1 cellular context compared by ENCODE assay signal in genomic region chr7:35024298-35024697, GRCh38.
TF ChIP-seq lines count a peak whose summit lies in the region.

No MANE protein-coding gene starts in this region.

TF ChIP-seq in HCT116, 20 proteins besides CTCF, POLR2A, EP300 and RAD21 (continued from another document):
- TF ChIP-seq ZBTB33 (IDR thresholded peaks at IDR 0.05; ENCODE audit: extremely low read depth, insufficient replicate concordance, low read length) (no peak), CEBPB (IDR thresholded peaks at IDR 0.05; ENCODE audit: low read depth) (no peak), SRF (IDR thresholded peaks at IDR 0.05; ENCODE audit: low read depth) (no peak)
